7 cellular contexts compared by ENCODE assay signal in genomic region chr5:74433255-74434123, GRCh38.
A peak's percentile ranks its signal among the peaks of the same experiment; 100 is the strongest.
DNase-seq lines count a peak whose midpoint lies in the region; ATAC-seq and TF ChIP-seq lines count a peak whose summit lies in the region.

No MANE protein-coding gene starts in this region.

- DNase-seq in RPMI8226 (peak; percentile 11), left ventricle myocardium superior (no peak), Caco-2 (no peak)
- no peak for DNase-seq in stimulated activated naive B cell treated with anti-CD40 and anti-IgM and Interleukin-4, amounts not matched to agents 10 μg/mL and 1 μg/mL and 100 μg/mL, for 72 hours
- no peak for DNase-seq in activated effector memory CD4-positive, alpha-beta T cell treated with anti-CD3 and anti-CD28 coated beads, Interleukin-2, amount 50 U/mL, for 16 hours

- ATAC-seq in GM21447 (IDR thresholded peaks at IDR 0.05; ENCODE audit: unreplicated experiment) (peak; percentile 85), left ventricle myocardium superior (peak; percentile 79), GM18505 (IDR thresholded peaks at IDR 0.05; ENCODE audit: unreplicated experiment) (no peak)
- ATAC-seq in stimulated activated naive B cell treated with anti-CD40 and anti-IgM and Interleukin-4, amounts not matched to agents 10 μg/mL and 1 μg/mL and 100 μg/mL, for 72 hours (replicated peaks): peak; percentile 81 to 87

- intact Hi-C loops in left ventricle myocardium superior (cut with micrococcal nuclease) (no loop called here), Caco-2 (cut with micrococcal nuclease; ENCODE audit: unreplicated experiment) (no loop called here)

- peaks cover 8 to 10% of the 10 kb centered on the region in 2 donors for H3K4me1 Mint-ChIP-seq in stimulated activated naive B cell treated with anti-CD40 and anti-IgM and Interleukin-4, amounts not matched to agents 10 μg/mL and 1 μg/mL and 100 μg/mL, for 72 hours
- H3K4me1 Mint-ChIP-seq in Caco-2 (ENCODE audit: low read depth, unreplicated experiment): peaks cover 5% of the 10 kb centered on the region

- H3K27me3 Mint-ChIP-seq in stimulated activated naive B cell treated with anti-CD40 and anti-IgM and Interleukin-4, amounts not matched to agents 10 μg/mL and 1 μg/mL and 100 μg/mL, for 72 hours: peaks cover 39 to 48% of the 10 kb centered on the region in 2 donors
- H3K27me3 Mint-ChIP-seq in Caco-2 (ENCODE audit: insufficient read depth, unreplicated experiment): no peaks in the 10 kb centered on the region

- H3K27me3 ChIP-seq in Caco-2 (replicated peaks; ENCODE audit: control insufficient read depth, insufficient read depth, low read length): no peaks in the 10 kb centered on the region

- no peak overlapping the region for H3K4me3 ChIP-seq in Caco-2 (ENCODE audit: low read depth, low read length)

- POLR2A ChIA-PET in Caco-2 (lab: Charles Lee): no interaction called here

- peaks cover 8 to 12% of the 10 kb centered on the region in 2 donors for H3K9me3 Mint-ChIP-seq in stimulated activated naive B cell treated with anti-CD40 and anti-IgM and Interleukin-4, amounts not matched to agents 10 μg/mL and 1 μg/mL and 100 μg/mL, for 72 hours
- peaks cover 17% of the 10 kb centered on the region for H3K9me3 Mint-ChIP-seq in Caco-2 (ENCODE audit: unreplicated experiment)

- H3K36me3 Mint-ChIP-seq in stimulated activated naive B cell treated with anti-CD40 and anti-IgM and Interleukin-4, amounts not matched to agents 10 μg/mL and 1 μg/mL and 100 μg/mL, for 72 hours: no peaks in the 10 kb centered on the region
- H3K36me3 Mint-ChIP-seq in Caco-2 (ENCODE audit: insufficient read depth, unreplicated experiment): no peaks in the 10 kb centered on the region

- H3K27ac Mint-ChIP-seq in stimulated activated naive B cell treated with anti-CD40 and anti-IgM and Interleukin-4, amounts not matched to agents 10 μg/mL and 1 μg/mL and 100 μg/mL, for 72 hours: no peak overlapping the region
- H3K27ac Mint-ChIP-seq in Caco-2 (ENCODE audit: unreplicated experiment): no peak overlapping the region

- H3K4me1 ChIP-seq in Caco-2: no peaks in the 10 kb centered on the region

- no peak for TF ChIP-seq POLR2A in GM18505 (IDR thresholded peaks at IDR 0.05; ENCODE audit: borderline replicate concordance, extremely low read depth, insufficient read depth, insufficient read length)

- BruUV-seq in Caco-2 (replicated peaks; lab: Mats Ljungman, UMichigan): no TSS peak

- peaks cover 8% of the 10 kb centered on the region; the same call in 1 of the 2 replicates for H3K9me3 ChIP-seq in Caco-2

- no peak for TF ChIP-seq CTCF in Caco-2 (IDR thresholded peaks at IDR 0.05; ENCODE audit: insufficient read depth in 1 of 2, low read depth in 1 of 2, low read length in 1 of 2, severe bottlenecking in 1 of 2, unreplicated experiment in 1 of 2)

- CTCF ChIA-PET in Caco-2 (lab: Charles Lee): no interaction called here

- H3K4me3 Mint-ChIP-seq in stimulated activated naive B cell treated with anti-CD40 and anti-IgM and Interleukin-4, amounts not matched to agents 10 μg/mL and 1 μg/mL and 100 μg/mL, for 72 hours: no peak overlapping the region
- H3K4me3 Mint-ChIP-seq in Caco-2 (ENCODE audit: unreplicated experiment): no peak overlapping the region

- H3K36me3 ChIP-seq in Caco-2 (ENCODE audit: control insufficient read depth, insufficient read depth, low read length): no peaks in the 10 kb centered on the region
